ENCODE assay signal across 2 cellular contexts in the genomic region with DNA sequence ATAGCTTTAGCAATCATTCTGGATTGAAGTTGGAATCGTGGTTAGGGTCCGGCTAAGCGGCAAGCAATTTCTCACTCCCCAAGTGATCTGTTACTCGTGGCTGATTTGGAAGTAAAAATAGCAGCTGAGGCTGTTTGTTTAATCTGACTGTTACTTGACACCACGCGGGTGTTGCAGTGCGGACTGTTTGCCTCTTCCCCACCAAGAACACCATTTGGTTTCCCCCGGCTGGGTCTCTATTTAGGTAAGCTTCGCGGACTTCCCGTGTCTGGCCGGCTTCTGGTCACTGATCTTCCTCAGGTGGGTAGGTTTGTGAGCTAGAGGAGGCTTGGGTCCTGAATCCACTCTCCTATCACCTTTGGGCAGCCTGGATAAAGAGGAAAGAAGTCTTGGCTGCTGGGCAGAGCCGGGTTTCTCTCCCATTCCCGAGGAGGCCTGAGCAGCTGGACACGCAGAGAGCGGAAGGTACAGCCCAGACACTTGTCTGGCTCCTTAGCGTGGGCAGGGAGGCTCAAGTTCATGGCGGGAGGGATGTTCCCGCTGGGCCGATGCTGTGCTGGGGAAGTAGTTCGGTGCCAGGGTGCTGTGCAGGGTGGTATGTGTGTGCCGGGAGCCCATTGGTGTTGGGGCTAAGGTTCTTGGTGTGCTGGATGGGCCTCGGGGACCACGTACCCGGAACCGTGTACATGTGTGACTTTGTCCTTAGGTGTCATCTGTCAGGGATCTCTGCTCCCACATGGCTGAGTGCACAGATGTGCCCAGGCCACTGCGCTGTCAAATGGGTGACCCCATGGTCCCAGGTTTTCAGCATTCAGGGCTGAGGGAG.
TF ChIP-seq lines count a peak whose summit lies in the region.

A gene with protein sequence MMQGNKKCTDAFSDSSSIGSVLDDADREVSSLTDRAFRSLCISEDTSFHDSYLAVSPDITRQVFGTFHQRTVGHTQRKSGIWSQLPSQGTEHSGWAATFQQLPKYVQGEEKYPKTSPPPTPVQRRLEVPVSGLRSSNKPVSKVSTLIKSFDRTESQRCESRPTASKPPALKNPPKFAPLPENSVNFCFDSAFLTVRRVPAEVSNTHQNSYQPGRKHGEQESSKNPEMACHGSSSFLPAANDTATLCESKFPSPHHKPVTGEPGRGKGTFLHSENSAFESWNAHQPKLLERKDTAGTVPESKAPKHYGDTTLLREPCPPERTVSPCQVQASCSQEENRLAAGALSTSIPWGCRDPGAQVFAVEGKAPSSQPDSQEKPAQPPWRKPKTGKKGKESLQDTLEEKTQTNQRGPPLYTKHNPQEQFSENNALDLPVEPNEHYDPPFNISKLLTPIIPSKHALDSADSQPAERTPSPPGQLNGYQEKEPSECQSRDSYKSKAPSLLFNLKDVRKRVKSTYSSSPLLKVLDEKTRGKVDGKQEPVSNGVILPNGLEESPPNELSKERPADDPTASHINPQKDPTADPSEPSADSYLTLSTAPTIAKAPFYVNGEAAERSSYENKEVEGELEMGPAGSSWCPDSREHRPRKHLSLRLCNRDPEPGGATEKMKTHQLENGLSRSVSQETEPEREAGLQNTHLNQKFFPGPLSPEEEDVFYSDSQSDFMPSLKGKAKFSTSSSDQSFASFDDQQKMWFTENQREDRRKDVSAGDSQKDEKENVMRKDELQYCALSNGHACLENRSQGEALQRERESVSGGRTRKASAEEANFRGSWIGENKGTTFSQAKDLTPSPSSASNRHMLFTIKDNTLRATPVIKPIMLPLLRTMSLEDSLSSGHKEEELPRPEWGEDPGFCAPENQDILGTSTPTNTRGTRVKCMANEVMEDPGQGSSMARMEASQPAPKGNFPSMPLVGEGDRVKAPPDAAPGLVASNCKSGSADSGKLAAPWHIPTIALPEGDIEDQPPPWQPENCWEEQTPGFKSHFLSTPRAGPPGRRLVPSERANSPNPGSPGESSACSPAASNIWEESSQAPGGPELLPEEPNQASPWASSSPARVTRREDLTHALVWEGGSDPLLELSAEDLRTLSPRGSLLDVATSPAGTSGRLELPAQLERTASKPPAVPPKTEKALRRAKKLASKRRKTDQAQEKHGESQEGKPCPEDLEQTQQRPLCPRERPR (N-terminal part only) (plus strand): TSS at position 181 of the 826 bp plus-strand sequence. CDS start 23,376 bp downstream, outside the sequence.

TF ChIP-seq in GM23338, 12 proteins besides CTCF, POLR2A, EP300 and RAD21:
- no peak for TF ChIP-seq CREB1 (CRISPR knock-in tag; IDR thresholded peaks at IDR 0.05; ENCODE audit: low read depth)
- TF ChIP-seq, protein P1, sequence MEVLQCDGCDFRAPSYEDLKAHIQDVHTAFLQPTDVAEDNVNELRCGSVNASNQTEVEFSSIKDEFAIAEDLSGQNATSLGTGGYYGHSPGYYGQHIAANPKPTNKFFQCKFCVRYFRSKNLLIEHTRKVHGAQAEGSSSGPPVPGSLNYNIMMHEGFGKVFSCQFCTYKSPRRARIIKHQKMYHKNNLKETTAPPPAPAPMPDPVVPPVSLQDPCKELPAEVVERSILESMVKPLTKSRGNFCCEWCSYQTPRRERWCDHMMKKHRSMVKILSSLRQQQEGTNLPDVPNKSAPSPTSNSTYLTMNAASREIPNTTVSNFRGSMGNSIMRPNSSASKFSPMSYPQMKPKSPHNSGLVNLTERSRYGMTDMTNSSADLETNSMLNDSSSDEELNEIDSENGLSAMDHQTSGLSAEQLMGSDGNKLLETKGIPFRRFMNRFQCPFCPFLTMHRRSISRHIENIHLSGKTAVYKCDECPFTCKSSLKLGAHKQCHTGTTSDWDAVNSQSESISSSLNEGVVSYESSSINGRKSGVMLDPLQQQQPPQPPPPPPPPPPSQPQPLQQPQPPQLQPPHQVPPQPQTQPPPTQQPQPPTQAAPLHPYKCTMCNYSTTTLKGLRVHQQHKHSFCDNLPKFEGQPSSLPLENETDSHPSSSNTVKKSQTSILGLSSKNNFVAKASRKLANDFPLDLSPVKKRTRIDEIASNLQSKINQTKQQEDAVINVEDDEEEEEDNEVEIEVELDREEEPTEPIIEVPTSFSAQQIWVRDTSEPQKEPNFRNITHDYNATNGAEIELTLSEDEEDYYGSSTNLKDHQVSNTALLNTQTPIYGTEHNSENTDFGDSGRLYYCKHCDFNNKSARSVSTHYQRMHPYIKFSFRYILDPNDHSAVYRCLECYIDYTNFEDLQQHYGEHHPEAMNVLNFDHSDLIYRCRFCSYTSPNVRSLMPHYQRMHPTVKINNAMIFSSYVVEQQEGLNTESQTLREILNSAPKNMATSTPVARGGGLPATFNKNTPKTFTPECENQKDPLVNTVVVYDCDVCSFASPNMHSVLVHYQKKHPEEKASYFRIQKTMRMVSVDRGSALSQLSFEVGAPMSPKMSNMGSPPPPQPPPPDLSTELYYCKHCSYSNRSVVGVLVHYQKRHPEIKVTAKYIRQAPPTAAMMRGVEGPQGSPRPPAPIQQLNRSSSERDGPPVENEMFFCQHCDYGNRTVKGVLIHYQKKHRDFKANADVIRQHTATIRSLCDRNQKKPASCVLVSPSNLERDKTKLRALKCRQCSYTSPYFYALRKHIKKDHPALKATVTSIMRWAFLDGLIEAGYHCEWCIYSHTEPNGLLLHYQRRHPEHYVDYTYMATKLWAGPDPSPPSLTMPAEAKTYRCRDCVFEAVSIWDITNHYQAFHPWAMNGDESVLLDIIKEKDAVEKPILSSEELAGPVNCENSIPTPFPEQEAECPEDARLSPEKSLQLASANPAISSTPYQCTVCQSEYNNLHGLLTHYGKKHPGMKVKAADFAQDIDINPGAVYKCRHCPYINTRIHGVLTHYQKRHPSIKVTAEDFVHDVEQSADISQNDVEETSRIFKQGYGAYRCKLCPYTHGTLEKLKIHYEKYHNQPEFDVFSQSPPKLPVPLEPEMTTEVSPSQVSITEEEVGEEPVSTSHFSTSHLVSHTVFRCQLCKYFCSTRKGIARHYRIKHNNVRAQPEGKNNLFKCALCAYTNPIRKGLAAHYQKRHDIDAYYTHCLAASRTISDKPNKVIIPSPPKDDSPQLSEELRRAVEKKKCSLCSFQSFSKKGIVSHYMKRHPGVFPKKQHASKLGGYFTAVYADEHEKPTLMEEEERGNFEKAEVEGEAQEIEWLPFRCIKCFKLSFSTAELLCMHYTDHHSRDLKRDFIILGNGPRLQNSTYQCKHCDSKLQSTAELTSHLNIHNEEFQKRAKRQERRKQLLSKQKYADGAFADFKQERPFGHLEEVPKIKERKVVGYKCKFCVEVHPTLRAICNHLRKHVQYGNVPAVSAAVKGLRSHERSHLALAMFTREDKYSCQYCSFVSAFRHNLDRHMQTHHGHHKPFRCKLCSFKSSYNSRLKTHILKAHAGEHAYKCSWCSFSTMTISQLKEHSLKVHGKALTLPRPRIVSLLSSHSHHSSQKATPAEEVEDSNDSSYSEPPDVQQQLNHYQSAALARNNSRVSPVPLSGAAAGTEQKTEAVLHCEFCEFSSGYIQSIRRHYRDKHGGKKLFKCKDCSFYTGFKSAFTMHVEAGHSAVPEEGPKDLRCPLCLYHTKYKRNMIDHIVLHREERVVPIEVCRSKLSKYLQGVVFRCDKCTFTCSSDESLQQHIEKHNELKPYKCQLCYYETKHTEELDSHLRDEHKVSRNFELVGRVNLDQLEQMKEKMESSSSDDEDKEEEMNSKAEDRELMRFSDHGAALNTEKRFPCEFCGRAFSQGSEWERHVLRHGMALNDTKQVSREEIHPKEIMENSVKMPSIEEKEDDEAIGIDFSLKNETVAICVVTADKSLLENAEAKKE (CRISPR knock-in tag; IDR thresholded peaks at IDR 0.05) = no peak
- TF ChIP-seq POLR2AphosphoS5 (IDR thresholded peaks at IDR 0.05; ENCODE audit: low read depth) = no peak
- TF ChIP-seq, protein P2, sequence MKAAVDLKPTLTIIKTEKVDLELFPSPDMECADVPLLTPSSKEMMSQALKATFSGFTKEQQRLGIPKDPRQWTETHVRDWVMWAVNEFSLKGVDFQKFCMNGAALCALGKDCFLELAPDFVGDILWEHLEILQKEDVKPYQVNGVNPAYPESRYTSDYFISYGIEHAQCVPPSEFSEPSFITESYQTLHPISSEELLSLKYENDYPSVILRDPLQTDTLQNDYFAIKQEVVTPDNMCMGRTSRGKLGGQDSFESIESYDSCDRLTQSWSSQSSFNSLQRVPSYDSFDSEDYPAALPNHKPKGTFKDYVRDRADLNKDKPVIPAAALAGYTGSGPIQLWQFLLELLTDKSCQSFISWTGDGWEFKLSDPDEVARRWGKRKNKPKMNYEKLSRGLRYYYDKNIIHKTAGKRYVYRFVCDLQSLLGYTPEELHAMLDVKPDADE (IDR thresholded peaks at IDR 0.05) = no peak
- TF ChIP-seq ZNF114 (CRISPR knock-in tag; IDR thresholded peaks at IDR 0.05) = no peak
- TF ChIP-seq JUNB (IDR thresholded peaks at IDR 0.05; ENCODE audit: unreplicated experiment) = no peak
TF ChIP-seq in GM23338: peak in this region for 0.

TF ChIP-seq in HepG2, 621 proteins besides CTCF, POLR2A, EP300 and RAD21:
- TF ChIP-seq ZNF615 (CRISPR knock-in tag; IDR thresholded peaks at IDR 0.05; ENCODE audit: borderline replicate concordance) (no peak), ZNF616 (CRISPR knock-in tag; IDR thresholded peaks at IDR 0.05; ENCODE audit: low read depth) (no peak)
TF ChIP-seq in HepG2: peak in this region for 0.
